In genomic region chr6:155381856-155382690, GRCh38 we compare ENCODE assay signal across 18 cellular contexts.
A peak's percentile ranks its signal among the peaks of the same experiment; 100 is the strongest.
DNase-seq lines count a peak whose midpoint lies in the region; TF ChIP-seq lines count a peak whose summit lies in the region.
"Had no signal": no experiment of that assay in that cellular context is flagged by ENCODE, and none has a peak within 500 bp of the region (broad histone marks: within the 10 kb centered on the region; RNA-seq: fewer than 3 reads in every experiment).

No MANE protein-coding gene starts in this region.

- DNase-seq in AG09319 (ENCODE audit: extremely low read depth, low read depth), result peak; percentile 15
- peak; percentile 94 for DNase-seq in HCEC 1CT
- DNase-seq in amniotic epithelial cell (ENCODE audit: low read depth), result peak; percentile 95
- DNase-seq in foreskin fibroblast, result peak; percentile 77 to 80
- DNase-seq in GM19240 (ENCODE audit: insufficient read length, low spot score), result no peak
- no peak for DNase-seq in NCI-H774 (lab: John Stamatoyannopoulos, UW)
- DNase-seq in NCI-H446 treated with DMSO at 0.1 percent for 48 hours (lab: John Stamatoyannopoulos, UW), result no peak
- no peak for DNase-seq in GM13977 (ENCODE audit: low spot score)
- DNase-seq: activated effector memory CD4-positive, alpha-beta T cell treated with anti-CD3 and anti-CD28 coated beads, Interleukin-2, amount 50 U/mL, for 16 hours; effector memory CD4-positive, alpha-beta T cell; NCI-H1930; NCI-H69; nephron progenitor cell; Peyer's patch; stimulated activated CD4-positive, alpha-beta T cell treated with anti-CD3 and anti-CD28 coated beads, Interleukin-2, amount 100 ng/mL, for 24 hours had no signal

- H3K4me3 ChIP-seq in foreskin fibroblast (ENCODE audit: low read depth in 1 of 2, low read length in 2 of 2), result no peak overlapping the region
- H3K4me3 ChIP-seq: BLaER1 treated with 17β-estradiol and CSF1 and Interleukin-3, amounts not matched to agents 10 nM and 100 nM; lung; Peyer's patch; suprapubic skin had no signal

- in situ Hi-C loops in GM13977 (cut with MboI; ENCODE audit: low pct_unique_long_range_greater_than_20kb, low sequenced_read_pairs, unreplicated experiment), result no loop called here

- TF ChIP-seq CTCF in AG09319 (IDR thresholded peaks at IDR 0.05; ENCODE audit: low read depth, low read length) (no peak), foreskin fibroblast (IDR thresholded peaks at IDR 0.05; ENCODE audit: low read depth, low read length) (no peak), GM13977 (IDR thresholded peaks at IDR 0.05; ENCODE audit: extremely low read depth, insufficient read depth, missing control alignments) (no peak)

Comparison
In these comparisons a context has a peak if more than half of its experiments do, and no peak if none do; other contexts are left out.
1. DNase-seq: peak in AG09319 (single experiment), HCEC 1CT (single experiment), amniotic epithelial cell (single experiment) and foreskin fibroblast (2 of 2); none in GM19240 (single experiment), NCI-H774 (single experiment), NCI-H446 treated with DMSO at 0.1 percent for 48 hours (single experiment) and GM13977 (single experiment).